Comparison of ENCODE assay signal across 20 cellular contexts in the genomic region with DNA sequence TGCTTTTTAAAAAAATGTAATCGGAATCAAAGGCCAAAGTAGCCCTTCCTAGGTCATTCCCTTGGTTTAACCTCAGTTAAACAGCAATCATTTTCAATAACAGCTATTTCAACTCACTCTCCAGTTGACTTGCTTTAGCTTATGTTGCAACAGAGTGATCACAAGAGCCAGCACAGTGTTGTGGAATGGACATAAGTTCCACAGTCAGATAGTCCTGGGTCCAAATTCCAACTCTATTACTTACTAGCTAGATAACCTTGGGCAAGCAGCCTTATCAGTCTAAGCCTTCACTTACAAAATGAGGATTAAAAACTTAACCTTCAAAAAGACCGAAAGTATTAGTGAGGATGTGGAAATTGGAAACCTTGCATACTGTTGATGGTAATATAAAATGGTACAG. TPM values are rescaled to one million over a fixed set of nuclear protein-coding genes. Genes with fewer than 3 reads are reported as not detected.
DNase-seq lines count a peak whose midpoint lies in the region; FAIRE-seq and TF ChIP-seq lines count a peak whose summit lies in the region.
"Had no signal": no experiment of that assay in that cellular context is flagged by ENCODE, and none has a peak within 500 bp of the region (broad histone marks: within the 10 kb centered on the region; RNA-seq: fewer than 3 reads in every experiment).

No MANE protein-coding gene starts in this region.

- H4K20me1 ChIP-seq in endothelial cell of umbilical vein (replicated peaks; ENCODE audit: control insufficient read depth, extremely low read depth, insufficient read depth, low read length) = no peaks in the 10 kb centered on the region

- H3K4me3 Mint-ChIP-seq in nephron = no peak overlapping the region
- H3K4me3 Mint-ChIP-seq: CD8-positive, alpha-beta T cell; GM23338; HFFc6 had no signal

- H3K9me3 ChIP-seq in endothelial cell of umbilical vein (replicated peaks; ENCODE audit: control insufficient read depth, insufficient read depth, low read length) (no peaks in the 10 kb centered on the region), kidney (ENCODE audit: control insufficient read depth in 1 of 2, low read length in 2 of 2) (no peaks in the 10 kb centered on the region)
- H3K9me3 ChIP-seq: BLaER1 had no signal

- no peak for TF ChIP-seq POLR2A in endothelial cell of umbilical vein (IDR thresholded peaks at IDR 0.05; ENCODE audit: low read depth, low read length)

- POLR2A ChIA-PET in endothelial cell of umbilical vein (lab: Charles Lee) = no interaction called here

- DNase-seq in NCI-H226 (peak; percentile 46), endothelial cell of umbilical vein (ENCODE audit: low read depth, low spot score) (no peak), kidney (no peak), kidney tubule cell (ENCODE audit: low spot score) (no peak), KG1 (lab: John Stamatoyannopoulos, UW) (no peak)
- DNase-seq in activated CD4-positive, alpha-beta T cell treated with anti-CD3 and anti-CD28 coated beads, Interleukin-2, amount 50 U/mL, for 1 hour = no peak
- no peak for DNase-seq in central memory CD4-positive, alpha-beta T cell
- DNase-seq: CD8-positive, alpha-beta T cell; DND-41; GDM1; HFFc6; NCI-H1048; NCI-H146; NCI-H2081; NCI-H510A; NCI-H774 had no signal

- H3K27me3 Mint-ChIP-seq in nephron (ENCODE audit: low read depth) = no peaks in the 10 kb centered on the region

- peaks cover 76% of the 10 kb centered on the region for H3K4me1 Mint-ChIP-seq in nephron

- no peaks in the 10 kb centered on the region for H3K9me3 Mint-ChIP-seq in nephron
- H3K9me3 Mint-ChIP-seq: CD8-positive, alpha-beta T cell; GM23338; HFFc6 had no signal

- TF ChIP-seq CTCF in endothelial cell of umbilical vein (IDR thresholded peaks at IDR 0.05; ENCODE audit: extremely low read depth in 1 of 2, insufficient read depth in 1 of 2, low read depth in 1 of 2, low read length in 2 of 2) = no peak
- no peak for TF ChIP-seq CTCF in kidney (IDR thresholded peaks at IDR 0.05; ENCODE audit: borderline replicate concordance, extremely low read depth, insufficient read depth)
- TF ChIP-seq CTCF in nephron (IDR thresholded peaks at IDR 0.05; ENCODE audit: unreplicated experiment in 3 of 3) = no peak

- H3K4me2 ChIP-seq in endothelial cell of umbilical vein (ENCODE audit: insufficient read depth, low read length) = no peak overlapping the region
- H3K4me2 ChIP-seq: BLaER1, GM23338 had no signal

- H3K36me3 ChIP-seq in endothelial cell of umbilical vein (ENCODE audit: control insufficient read depth in 2 of 2, extremely low read depth in 1 of 2, insufficient read depth in 2 of 2, low read length in 2 of 2) (no peaks in the 10 kb centered on the region), kidney (ENCODE audit: control insufficient read depth in 1 of 2, insufficient read depth in 2 of 2, low read length in 2 of 2) (no peaks in the 10 kb centered on the region)
- H3K36me3 ChIP-seq: BLaER1 had no signal

- H2AFZ ChIP-seq in endothelial cell of umbilical vein (ENCODE audit: low read depth, low read length) = no peak overlapping the region
- H2AFZ ChIP-seq: GM23338 had no signal

- peak overlapping the region; percentile 77 to 96 (median 94) for H3K27ac Mint-ChIP-seq in nephron
- H3K27ac Mint-ChIP-seq: CD8-positive, alpha-beta T cell; GM23338; HFFc6 had no signal

- H3K79me2 ChIP-seq in endothelial cell of umbilical vein (ENCODE audit: control insufficient read depth, insufficient read depth, low read length) = no peaks in the 10 kb centered on the region

- no peaks in the 10 kb centered on the region for H3K9me1 ChIP-seq in endothelial cell of umbilical vein (replicated peaks; ENCODE audit: control insufficient read depth, extremely low read depth, insufficient read depth, low read length)

- intact Hi-C loops in endothelial cell of umbilical vein (cut with micrococcal nuclease) = no loop called here
- intact Hi-C loops in kidney (cut with DNase I) = no loop called here

- no peak overlapping the region for H3K27ac ChIP-seq in endothelial cell of umbilical vein (ENCODE audit: insufficient read depth, low read depth, low read length)
- no peak overlapping the region for H3K27ac ChIP-seq in kidney (ENCODE audit: low read depth in 2 of 2, low read length in 2 of 2)
- H3K27ac ChIP-seq: BLaER1 had no signal

- H3K4me1 ChIP-seq in endothelial cell of umbilical vein (ENCODE audit: control insufficient read depth, extremely low read depth, insufficient read depth, low read length) (no peaks in the 10 kb centered on the region), kidney (ENCODE audit: control insufficient read depth in 1 of 2, insufficient read depth in 1 of 2, low read depth in 1 of 2, low read length in 2 of 2) (no peaks in the 10 kb centered on the region)

- H3K9ac ChIP-seq in endothelial cell of umbilical vein (replicated peaks; ENCODE audit: extremely low read depth, insufficient read depth, low read length) = no peak overlapping the region
- H3K9ac ChIP-seq in kidney (ENCODE audit: low read length in 2 of 2) = no peak overlapping the region
- H3K9ac ChIP-seq: BLaER1 had no signal

- FAIRE-seq in endothelial cell of umbilical vein (lab: Jason Lieb, UNC) = peak; percentile 71
- FAIRE-seq in kidney (lab: Jason Lieb, UNC) = peak; percentile 70
- FAIRE-seq: GM12878 had no signal

- H3K27me3 ChIP-seq in endothelial cell of umbilical vein (ENCODE audit: control insufficient read depth in 2 of 2, insufficient read depth in 2 of 2, low read length in 2 of 2) = no peaks in the 10 kb centered on the region

- CTCF ChIA-PET in endothelial cell of umbilical vein (lab: Charles Lee) = no interaction called here

- H3K36me3 Mint-ChIP-seq in nephron (ENCODE audit: low read depth) = no peaks in the 10 kb centered on the region
- H3K36me3 Mint-ChIP-seq: CD8-positive, alpha-beta T cell had no signal

- dilution Hi-C loops in endothelial cell of umbilical vein (cut with MboI; ENCODE audit: extremely low pct_ligation_motif_present, low sequenced_read_pairs) = no loop called here

- no peak overlapping the region for H3K4me3 ChIP-seq in endothelial cell of umbilical vein (replicated peaks in 1 of 3; ENCODE audit: insufficient read depth in 1 of 3, low read depth in 1 of 3, low read length in 3 of 3)
- H3K4me3 ChIP-seq in kidney (ENCODE audit: low read length in 2 of 2) = no peak overlapping the region
- H3K4me3 ChIP-seq: BLaER1, GM12878, GM23338 had no signal

- no TSS peak for BruUV-seq in endothelial cell of umbilical vein (replicated peaks; lab: Mats Ljungman, UMichigan)

TF ChIP-seq in endothelial cell of umbilical vein, 7 proteins besides CTCF, POLR2A, EP300 and RAD21:
- TF ChIP-seq EZH2 (IDR thresholded peaks at IDR 0.05; ENCODE audit: borderline replicate concordance, low read depth, low read length, severe bottlenecking) = no peak
- TF ChIP-seq GATA2 (IDR thresholded peaks at IDR 0.05; ENCODE audit: insufficient read depth, insufficient read length, low read depth, low read length) = no peak
- TF ChIP-seq MAX (IDR thresholded peaks at IDR 0.05; ENCODE audit: insufficient read depth, insufficient read length) = no peak
- TF ChIP-seq JUN (IDR thresholded peaks at IDR 0.05; ENCODE audit: borderline replicate concordance, insufficient read depth, insufficient read length, low read depth) = no peak
- no peak for TF ChIP-seq POLR2AphosphoS5 (IDR thresholded peaks at IDR 0.05; ENCODE audit: insufficient read depth, low read depth, low read length)
- no peak for TF ChIP-seq FOS (IDR thresholded peaks at IDR 0.05; ENCODE audit: borderline replicate concordance, insufficient read depth, low read length)
- no peak for TF ChIP-seq MYC (IDR thresholded peaks at IDR 0.05; ENCODE audit: low read depth, low read length)

RNA-seq across cellular contexts. Expression of gene GPC3, which starts 9.2 kb away (rescaled TPM):
- total RNA-seq in endothelial cell of umbilical vein (not detected in 2 replicates), kidney (43.0 TPM)
- polyA plus RNA-seq in endothelial cell of umbilical vein (not detected in 2 replicates), kidney (ENCODE audit: insufficient read depth, low read depth, low replicate concordance) (52.5 TPM)
- polyA plus RNA-seq in endothelial cell of umbilical vein (2011; cell fraction: cytosol; rRNA removed) = not detected in 2 replicates
- polyA plus RNA-seq in endothelial cell of umbilical vein (2011; cell fraction: nucleus; rRNA removed) = 0.18 TPM in 1 of 2 replicates, not detected in the other
- 0.10 TPM in 1 of 2 replicates, not detected in the other for polyA plus RNA-seq in endothelial cell of umbilical vein (2012)
- 0.17 TPM in 1 of 2 replicates, not detected in the other for polyA minus RNA-seq in endothelial cell of umbilical vein
- not detected for polyA minus RNA-seq in endothelial cell of umbilical vein (2011; cell fraction: cytosol; rRNA and poly(A)+ RNA removed)
- polyA minus RNA-seq in endothelial cell of umbilical vein (2011; cell fraction: nucleus; rRNA and poly(A)+ RNA removed) = not detected in 2 replicates
- total RNA-seq: HFFc6 had no signal

Comparison
In these comparisons a context has a peak if more than half of its experiments do, and no peak if none do; other contexts are left out.
1. RNA of gene GPC3, which starts 9.2 kb away (total RNA-seq): 43.0 TPM in kidney (single experiment); not detected in endothelial cell of umbilical vein; every median in the first group is over 10 times any median in the second.